Comparison of ENCODE assay signal across 17 cellular contexts in the genomic region with DNA sequence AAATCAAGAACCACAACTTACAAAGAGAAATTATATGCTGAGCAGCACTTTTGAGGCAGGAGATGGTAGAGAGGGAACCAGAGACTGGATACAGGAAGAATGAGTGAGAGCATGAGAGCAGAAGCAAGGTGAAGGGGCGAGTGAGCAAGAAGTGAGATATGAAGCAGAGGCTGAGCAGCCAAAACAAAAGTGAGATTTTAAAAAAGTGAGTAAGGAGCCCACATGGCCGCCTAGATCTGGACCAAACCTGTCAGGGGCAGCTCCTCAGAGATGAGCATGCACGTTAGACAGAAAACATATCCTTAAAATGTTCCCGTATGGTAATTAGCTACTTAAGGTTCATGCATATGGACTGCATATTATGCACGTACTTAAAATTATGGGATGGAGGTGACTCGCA. TPM values are rescaled to one million over a fixed set of nuclear protein-coding genes. Genes with fewer than 3 reads are reported as not detected.
DNase-seq lines count a peak whose midpoint lies in the region; ATAC-seq and TF ChIP-seq lines count a peak whose summit lies in the region.
"Had no signal": no experiment of that assay in that cellular context is flagged by ENCODE, and none has a peak within 500 bp of the region (broad histone marks: within the 10 kb centered on the region; RNA-seq: fewer than 3 reads in every experiment).

No MANE protein-coding gene starts in this region.

- H3K27ac Mint-ChIP-seq in neural crest cell (ENCODE audit: unreplicated experiment) (peak overlapping the region; percentile 0), osteocyte (ENCODE audit: unreplicated experiment) (no peak overlapping the region)
- H3K27ac Mint-ChIP-seq: CD4-positive, alpha-beta memory T cell; H9; HFFc6 had no signal

- no peaks in the 10 kb centered on the region for H3K9me3 ChIP-seq in right atrium auricular region
- H3K9me3 ChIP-seq in right cardiac atrium (ENCODE audit: control insufficient read depth, low read length) = no peaks in the 10 kb centered on the region
- H3K9me3 ChIP-seq in OCI-LY3 (ENCODE audit: insufficient read depth, low read length) = peaks cover 7% of the 10 kb centered on the region; the same call in 1 of the 2 replicates
- no peaks in the 10 kb centered on the region for H3K9me3 ChIP-seq in HAP-1
- H3K9me3 ChIP-seq: A549, BE2C had no signal

- H3K9ac ChIP-seq in OCI-LY3 (ENCODE audit: low read length) = no peak overlapping the region

- H3K4me2 ChIP-seq in OCI-LY3 (ENCODE audit: low read length) = 0 out of 2 replicates have a peak overlapping the region, but pooled peaks have one; percentile 12
- H3K4me2 ChIP-seq: A549 had no signal

- no peaks in the 10 kb centered on the region for H3K36me3 ChIP-seq in right atrium auricular region
- H3K36me3 ChIP-seq in OCI-LY3 (replicated peaks; ENCODE audit: low read depth, low read length) = peaks cover 13% of the 10 kb centered on the region
- no peaks in the 10 kb centered on the region for H3K36me3 ChIP-seq in HAP-1 (replicated peaks)
- H3K36me3 ChIP-seq: BE2C had no signal

- H3K4me3 Mint-ChIP-seq in neural crest cell = no peak overlapping the region
- no peak overlapping the region for H3K4me3 Mint-ChIP-seq in osteocyte (ENCODE audit: unreplicated experiment)
- H3K4me3 Mint-ChIP-seq: CD4-positive, alpha-beta memory T cell; H9; HFFc6 had no signal

- H4K20me1 ChIP-seq in OCI-LY3 (ENCODE audit: insufficient read depth, low read length) = no peaks in the 10 kb centered on the region

- in situ Hi-C loops in HAP-1 (cut with MboI; ENCODE audit: low sequenced_read_pairs) = no loop called here

- ATAC-seq in right cardiac atrium = no peak
- ATAC-seq: HepG2 had no signal

- 74% methylated on average over 6 of the region's 6 CpGs for WGBS in right cardiac atrium

- H3K9me3 Mint-ChIP-seq in neural crest cell (peaks cover 14% of the 10 kb centered on the region), osteocyte (ENCODE audit: unreplicated experiment) (peaks cover 3% of the 10 kb centered on the region)
- H3K9me3 Mint-ChIP-seq: H9, HFFc6 had no signal

- no peaks in the 10 kb centered on the region for H3K4me1 Mint-ChIP-seq in neural crest cell
- H3K4me1 Mint-ChIP-seq in osteocyte (ENCODE audit: unreplicated experiment) = no peaks in the 10 kb centered on the region
- H3K4me1 Mint-ChIP-seq: CD4-positive, alpha-beta memory T cell had no signal

- H3K4me3 ChIP-seq in right atrium auricular region (no peak overlapping the region), right cardiac atrium (ENCODE audit: low read length) (no peak overlapping the region), OCI-LY3 (ENCODE audit: low read length) (no peak overlapping the region), HAP-1 (no peak overlapping the region)
- H3K4me3 ChIP-seq: A549 had no signal

- no peaks in the 10 kb centered on the region for H3K79me2 ChIP-seq in OCI-LY3 (ENCODE audit: low read length)

- peaks cover 0 to 39% of the 10 kb centered on the region in 2 donors for H3K4me1 ChIP-seq in right atrium auricular region
- H3K4me1 ChIP-seq in right cardiac atrium (ENCODE audit: control insufficient read depth, insufficient read depth, low read length) = no peaks in the 10 kb centered on the region
- peaks cover 63% of the 10 kb centered on the region for H3K4me1 ChIP-seq in OCI-LY3 (ENCODE audit: low read length)
- no peaks in the 10 kb centered on the region for H3K4me1 ChIP-seq in HAP-1
- H3K4me1 ChIP-seq: A549, BE2C had no signal

- H3K27me3 Mint-ChIP-seq in neural crest cell (ENCODE audit: low read depth) (no peaks in the 10 kb centered on the region), osteocyte (ENCODE audit: unreplicated experiment) (no peaks in the 10 kb centered on the region)

- intact Hi-C loops in right cardiac atrium (cut with DNase I) = no loop called here

- peak overlapping the region; percentile 65; the same call in 1 of the 2 replicates for H2AFZ ChIP-seq in OCI-LY3 (ENCODE audit: low read depth, low read length)

- no peaks in the 10 kb centered on the region for H3K27me3 ChIP-seq in right atrium auricular region
- no peaks in the 10 kb centered on the region for H3K27me3 ChIP-seq in right cardiac atrium (ENCODE audit: control insufficient read depth, insufficient read depth)
- H3K27me3 ChIP-seq in OCI-LY3 (ENCODE audit: low read depth, low read length) = no peaks in the 10 kb centered on the region
- H3K27me3 ChIP-seq in HAP-1 (ENCODE audit: low read depth) = peaks cover 7% of the 10 kb centered on the region; the same call in 1 of the 2 replicates
- H3K27me3 ChIP-seq: BE2C had no signal

- TF ChIP-seq CTCF in right atrium auricular region (IDR thresholded peaks at IDR 0.05) (no peak), OCI-LY3 (IDR thresholded peaks at IDR 0.05; ENCODE audit: low read depth, low read length) (no peak), neural crest cell (conservative IDR thresholded peaks at IDR 0.05) (no peak), osteocyte (IDR thresholded peaks at IDR 0.05) (no peak)

- peaks cover 2% of the 10 kb centered on the region for H3K36me3 Mint-ChIP-seq in neural crest cell (ENCODE audit: low read depth)
- H3K36me3 Mint-ChIP-seq in osteocyte (ENCODE audit: unreplicated experiment) = no peaks in the 10 kb centered on the region

- DNase-seq in right atrium auricular region (ENCODE audit: low spot score) (no peak), right cardiac atrium (no peak), neural crest cell (ENCODE audit: low read depth, low spot score) (no peak), osteocyte (ENCODE audit: extremely low spot score, unreplicated experiment) (no peak), HAP-1 (ENCODE audit: low spot score in 2 of 2) (no peak)
- DNase-seq: BE2C; CD4-positive, alpha-beta memory T cell; DMS79; EL; GOT3; H9; HFFc6 had no signal

- H3K27ac ChIP-seq in right atrium auricular region = peak overlapping the region; percentile 54 to 84
- no peak overlapping the region for H3K27ac ChIP-seq in right cardiac atrium (ENCODE audit: low read length)
- H3K27ac ChIP-seq in OCI-LY3 (ENCODE audit: low read length) = peak overlapping the region; percentile 99
- H3K27ac ChIP-seq: A549, C4-2B had no signal

RNA-seq across cellular contexts. Expression of gene TMEM176A, which starts 22.4 kb away (rescaled TPM):
- total RNA-seq in right atrium auricular region (100 to 1,000 TPM in 1 of 2 donors, 10 to 100 TPM in 1; 56.3 to 102 TPM), right cardiac atrium (100 to 1,000 TPM in 2 of 4 donors, 10 to 100 TPM in 2; 50.8 to 167 (median 126) TPM), neural crest cell (2.0 TPM in 2 replicates), osteocyte (not detected in 2 replicates)
- 51.6 TPM for polyA plus RNA-seq in right cardiac atrium
- total RNA-seq: H9, HepG2, HFFc6 had no signal
- polyA plus RNA-seq: HepG2 had no signal

RNA-seq across cellular contexts. Expression of gene TMEM176B, which starts 22.8 kb away (rescaled TPM):
- total RNA-seq in right atrium auricular region (100 to 1,000 TPM; 162 to 227 TPM), right cardiac atrium (100 to 1,000 TPM; 101 to 344 (median 237) TPM), neural crest cell (2.2 and 3.1 TPM in 2 replicates), osteocyte (not detected in 2 replicates)
- 114 TPM for polyA plus RNA-seq in right cardiac atrium
- total RNA-seq: HepG2, HFFc6 had no signal
- polyA plus RNA-seq: CD4-positive, alpha-beta memory T cell; HepG2 had no signal

RNA-seq across cellular contexts. Expression of gene AOC1, which starts 29.3 kb away (rescaled TPM):
- total RNA-seq in right atrium auricular region (not detected), right cardiac atrium (under 1 TPM in 2 of 4 donors, not detected in 2; 0.17 to 0.40 TPM), neural crest cell (not detected in 2 replicates), osteocyte (not detected in 2 replicates)
- polyA plus RNA-seq in right cardiac atrium = not detected
- total RNA-seq: CD4-positive, alpha-beta memory T cell; HepG2; HFFc6 had no signal
- polyA plus RNA-seq: A549; AG04450; CD4-positive, alpha-beta memory T cell; HepG2 had no signal

Comparison
In these comparisons a context has a peak if more than half of its experiments do, and no peak if none do; other contexts are left out.
1. RNA of gene TMEM176A, which starts 22.4 kb away (total RNA-seq): 50.8 to 167 TPM in right cardiac atrium and 56.3 to 102 TPM in right atrium auricular region; 2.0 TPM in neural crest cell and not detected in osteocyte; every median in the first group is over 10 times any median in the second.
2. RNA of gene TMEM176B, which starts 22.8 kb away (total RNA-seq): 101 to 344 TPM in right cardiac atrium and 162 to 227 TPM in right atrium auricular region; 2.2 to 3.1 TPM in neural crest cell and not detected in osteocyte; every median in the first group is over 10 times any median in the second.